ENCODE assay signal across 34 cellular contexts in genomic region chr19:763869-764268, GRCh38. TPM values are rescaled to one million over a fixed set of nuclear protein-coding genes. Genes with fewer than 3 reads are reported as not detected.
"Had no signal": no experiment of that assay in that cellular context is flagged by ENCODE, and none has a peak within 500 bp of the region (broad histone marks: within the 10 kb centered on the region; RNA-seq: fewer than 3 reads in every experiment).

No MANE protein-coding gene starts in this region.

- H3K9ac ChIP-seq: SK-N-SH had no signal

- H3K9me3 ChIP-seq: MG63, SJSA1, SK-N-SH had no signal

- ATAC-seq: activated CD8-positive, alpha-beta T cell treated with anti-CD3 and anti-CD28 coated beads for 36 hours; activated T-cell treated with anti-CD3 and anti-CD28 coated beads, Interleukin-2, amount 50 U/mL, for 72 hours; activated T-helper 17 cell treated with anti-CD3 and anti-CD28 coated beads, Interleukin-2, amount 50 U/mL, for 72 hours had no signal

- H3K27ac Mint-ChIP-seq: activated CD4-positive, alpha-beta T cell treated with anti-CD3 and anti-CD28 coated beads, Interleukin-2, amount 10 ng/mL, durations not matched to agents 24 days and 14 days; activated CD8-positive, alpha-beta T cell treated with anti-CD3 and anti-CD28 coated beads for 36 hours; activated naive CD8-positive, alpha-beta T cell treated with anti-CD3 and anti-CD28 coated beads for 36 hours; activated T-cell treated with anti-CD3 and anti-CD28 coated beads, Interleukin-2, amount 50 U/mL, for 72 hours; activated T-helper 17 cell treated with anti-CD3 and anti-CD28 coated beads, Interleukin-2, amount 50 U/mL, for 72 hours; T-helper 1 cell treated with Interleukin-12 subunit alpha and Interleukin-12 subunit beta and Interleukin-4 antibody, amounts not matched to agents 30 μg/mL and 1 μg/mL, for 36 hours; T-helper 2 cell treated with Interferon-gamma antibody and Interleukin-4, amounts not matched to agents 5 μg/mL and 100 μg/mL, for 36 hours had no signal

- H3K9me2 ChIP-seq: SK-N-SH had no signal

- H3K27me3 Mint-ChIP-seq: activated CD4-positive, alpha-beta T cell treated with anti-CD3 and anti-CD28 coated beads, Interleukin-2, amount 10 ng/mL, durations not matched to agents 24 days and 14 days; activated CD8-positive, alpha-beta T cell treated with anti-CD3 and anti-CD28 coated beads for 36 hours; activated naive CD8-positive, alpha-beta T cell treated with anti-CD3 and anti-CD28 coated beads for 36 hours had no signal

- H3K4me1 Mint-ChIP-seq: activated CD4-positive, alpha-beta T cell treated with anti-CD3 and anti-CD28 coated beads, Interleukin-2, amount 10 ng/mL, durations not matched to agents 24 days and 14 days; activated naive CD8-positive, alpha-beta T cell treated with anti-CD3 and anti-CD28 coated beads for 36 hours; activated T-helper 17 cell treated with anti-CD3 and anti-CD28 coated beads, Interleukin-2, amount 50 U/mL, for 72 hours; central memory CD8-positive, alpha-beta T cell had no signal

- H3K4me3 Mint-ChIP-seq: activated CD4-positive, alpha-beta T cell treated with anti-CD3 and anti-CD28 coated beads, Interleukin-2, amount 10 ng/mL, durations not matched to agents 24 days and 14 days; activated CD8-positive, alpha-beta T cell treated with anti-CD3 and anti-CD28 coated beads for 36 hours; activated naive CD8-positive, alpha-beta T cell treated with anti-CD3 and anti-CD28 coated beads for 36 hours; activated T-cell treated with anti-CD3 and anti-CD28 coated beads, Interleukin-2, amount 50 U/mL, for 72 hours; activated T-helper 17 cell treated with anti-CD3 and anti-CD28 coated beads, Interleukin-2, amount 50 U/mL, for 72 hours; central memory CD8-positive, alpha-beta T cell; T-helper 1 cell treated with Interleukin-12 subunit alpha and Interleukin-12 subunit beta and Interleukin-4 antibody, amounts not matched to agents 30 μg/mL and 1 μg/mL, for 36 hours; T-helper 2 cell treated with Interferon-gamma antibody and Interleukin-4, amounts not matched to agents 5 μg/mL and 100 μg/mL, for 36 hours had no signal

- H3K36me3 Mint-ChIP-seq: activated naive CD8-positive, alpha-beta T cell treated with anti-CD3 and anti-CD28 coated beads for 36 hours had no signal

- H3K9me3 Mint-ChIP-seq: activated T-helper 17 cell treated with anti-CD3 and anti-CD28 coated beads, Interleukin-2, amount 50 U/mL, for 72 hours; central memory CD8-positive, alpha-beta T cell had no signal

- H3K4me3 ChIP-seq: cardiac muscle cell, MG63, SJSA1 had no signal

- H3K27ac ChIP-seq: brain microvascular endothelial cell, cardiac muscle cell, SJSA1 had no signal

- H3K4me2 ChIP-seq: SK-N-SH had no signal

- H3K36me3 ChIP-seq: brain microvascular endothelial cell, cardiac muscle cell, MG63, SJSA1 had no signal

- H3K27me3 ChIP-seq: brain microvascular endothelial cell, cardiac muscle cell, MG63, SJSA1 had no signal

- DNase-seq: activated CD4-positive, alpha-beta T cell treated with anti-CD3 and anti-CD28 coated beads, Interleukin-2, amount 10 ng/mL, durations not matched to agents 24 days and 14 days; activated CD4-positive, alpha-beta T cell treated with anti-CD3 and anti-CD28 coated beads, Interleukin-2, amount 50 U/mL, for 4 hours; activated CD8-positive, alpha-beta T cell treated with anti-CD3 and anti-CD28 coated beads for 36 hours; activated effector memory CD4-positive, alpha-beta T cell treated with anti-CD3 and anti-CD28 coated beads, Interleukin-2, amount 50 U/mL, for 16 hours; activated naive CD4-positive, alpha-beta T cell; activated naive CD4-positive, alpha-beta T cell treated with anti-CD3 and anti-CD28 coated beads, Interleukin-2, amount 50 U/mL, for 16 hours; activated naive CD8-positive, alpha-beta T cell treated with anti-CD3 and anti-CD28 coated beads for 36 hours; activated T-cell treated with anti-CD3 and anti-CD28 coated beads, Interleukin-2, amount 50 U/mL, for 1 hour; activated T-cell treated with anti-CD3 and anti-CD28 coated beads, Interleukin-2, amount 50 U/mL, for 72 hours; amniotic stem cell; aorta; brain microvascular endothelial cell; Karpas-422; MG63; MV-4-11; NCI-H1092; NCI-H146; NCI-H187; NCI-H2029 treated with DMSO at 0.1 percent for 48 hours; NCI-H2107; NCI-H2171; NCI-H510A; NCI-H526; NCI-H748 treated with DMSO at 0.1 percent for 48 hours; NK-92 treated with Interleukin-12 subunit alpha and Interleukin-12 subunit beta, amount 100 ng/mL, for 24 hours; SHP77; SK-N-SH had no signal

RNA-seq across cellular contexts. Expression of gene MISP, which starts 13.0 kb away (rescaled TPM):
- total RNA-seq: activated CD4-positive, alpha-beta T cell treated with anti-CD3 and anti-CD28 coated beads, Interleukin-2, amount 10 ng/mL, durations not matched to agents 24 days and 14 days; activated CD8-positive, alpha-beta memory T cell treated with anti-CD3 and anti-CD28 coated beads for 36 hours; activated CD8-positive, alpha-beta T cell treated with anti-CD3 and anti-CD28 coated beads for 36 hours; activated T-cell treated with anti-CD3 and anti-CD28 coated beads, Interleukin-2, amount 50 U/mL, for 72 hours had no signal
- polyA plus RNA-seq: cardiac muscle cell had no signal

RNA-seq across cellular contexts. Expression of gene PALM, which starts 55.1 kb away (rescaled TPM):
- total RNA-seq: activated CD4-positive, alpha-beta T cell treated with anti-CD3 and anti-CD28 coated beads, Interleukin-2, amount 10 ng/mL, durations not matched to agents 24 days and 14 days; activated naive CD8-positive, alpha-beta T cell treated with anti-CD3 and anti-CD28 coated beads for 36 hours; SJSA1 had no signal

RNA-seq across cellular contexts. Expression of gene PLPPR3, which starts 57.9 kb away (rescaled TPM):
- total RNA-seq: activated CD4-positive, alpha-beta T cell treated with anti-CD3 and anti-CD28 coated beads, Interleukin-2, amount 10 ng/mL, durations not matched to agents 24 days and 14 days; activated CD8-positive, alpha-beta memory T cell treated with anti-CD3 and anti-CD28 coated beads for 36 hours; activated CD8-positive, alpha-beta T cell treated with anti-CD3 and anti-CD28 coated beads for 36 hours; activated naive CD8-positive, alpha-beta T cell treated with anti-CD3 and anti-CD28 coated beads for 36 hours; activated T-cell treated with anti-CD3 and anti-CD28 coated beads, Interleukin-2, amount 50 U/mL, for 72 hours; activated T-helper 17 cell treated with anti-CD3 and anti-CD28 coated beads, Interleukin-2, amount 50 U/mL, for 72 hours; aorta had no signal
- polyA plus RNA-seq: aorta had no signal
